In genomic region chr7:26858735-26859134, GRCh38 we compare ENCODE assay signal across 15 cellular contexts. TPM values are rescaled to one million over a fixed set of nuclear protein-coding genes. Genes with fewer than 3 reads are reported as not detected.
DNase-seq lines count a peak whose midpoint lies in the region; ATAC-seq and TF ChIP-seq lines count a peak whose summit lies in the region.
"Had no signal": no experiment of that assay in that cellular context is flagged by ENCODE, and none has a peak within 500 bp of the region (broad histone marks: within the 10 kb centered on the region; RNA-seq: fewer than 3 reads in every experiment).

No MANE protein-coding gene starts in this region.

- H3K9me3 ChIP-seq in endodermal cell (ENCODE audit: control insufficient read depth, low read length) (no peaks in the 10 kb centered on the region), subcutaneous abdominal adipose tissue (ENCODE audit: control insufficient read depth in 5 of 5, low read length in 5 of 5) (no peaks in the 10 kb centered on the region), gastrocnemius medialis (no peaks in the 10 kb centered on the region)
- H3K9me3 ChIP-seq in naive thymus-derived CD4-positive, alpha-beta T cell (ENCODE audit: control insufficient read depth in 2 of 3, low read length in 3 of 3): no peaks in the 10 kb centered on the region

- WGBS in endodermal cell (ENCODE audit: insufficient coverage in 1 of 2, insufficient read length in 1 of 2), 2 experiments: 63% methylated on average over 2 of the region's 3 CpGs; no CpG with 5 or more reads in 1 of the 2 experiments

- H3K36me3 Mint-ChIP-seq in endodermal cell (ENCODE audit: low read depth): no peaks in the 10 kb centered on the region
- no peaks in the 10 kb centered on the region for H3K36me3 Mint-ChIP-seq in naive thymus-derived CD4-positive, alpha-beta T cell

- H3K27ac Mint-ChIP-seq in endodermal cell: no peak overlapping the region
- no peak overlapping the region for H3K27ac Mint-ChIP-seq in naive thymus-derived CD4-positive, alpha-beta T cell
- H3K27ac Mint-ChIP-seq: activated naive CD8-positive, alpha-beta T cell treated with anti-CD3 and anti-CD28 coated beads, Interleukin-2, amount 10 ng/mL, durations not matched to agents 7 days and 5 days had no signal

- ATAC-seq in gastrocnemius medialis: no peak
- no peak for ATAC-seq in naive thymus-derived CD4-positive, alpha-beta T cell
- no peak for ATAC-seq in GM18519 (IDR thresholded peaks at IDR 0.05; ENCODE audit: low FRiP score, unreplicated experiment)
- ATAC-seq: right cardiac atrium; stimulated activated naive CD8-positive, alpha-beta T cell treated with anti-CD3 and anti-CD28 coated beads, Interleukin-15, Interleukin-2, amounts not matched to agents 100 U/mL and 50 U/mL, for 24 hours had no signal

- POLR2A ChIA-PET in naive thymus-derived CD4-positive, alpha-beta T cell (lab: Charles Lee): no interaction called here

- in situ Hi-C loops in KBM-7 (cut with MboI; ENCODE audit: low pct_unique_long_range_greater_than_20kb, low sequenced_read_pairs): loop anchor here (10.0 kb wide), 1 partner anchor 296 kb away; the partner anchor contains the start of genes HOXA3 and HOXA7
- in situ Hi-C loops in gastrocnemius medialis (cut with MboI; ENCODE audit: low sequenced_read_pairs in 4 of 4): loop anchor here (5.0 to 25.0 kb wide), 7 partner anchors 286 to 996 kb away; partner anchors contain the start of genes HOXA6 (in 2 of the 4), CBX3 (in 1 of the 4), HNRNPA2B1 (in 1 of the 4) and HOXA5 (in 1 of the 4)

- peaks cover 11% of the 10 kb centered on the region for H3K4me1 Mint-ChIP-seq in endodermal cell
- H3K4me1 Mint-ChIP-seq in naive thymus-derived CD4-positive, alpha-beta T cell: peaks cover 0 to 17% (median 6%) of the 10 kb centered on the region in 7 donors

- peaks cover 3% of the 10 kb centered on the region for H3K4me1 ChIP-seq in endodermal cell (ENCODE audit: control insufficient read depth, insufficient read depth, low read length)
- peaks cover 2 to 56% (median 33%) of the 10 kb centered on the region in 5 donors for H3K4me1 ChIP-seq in subcutaneous abdominal adipose tissue (ENCODE audit: control insufficient read depth in 5 of 5, insufficient read depth in 5 of 5, low read length in 5 of 5)
- no peaks in the 10 kb centered on the region for H3K4me1 ChIP-seq in gastrocnemius medialis
- no peaks in the 10 kb centered on the region for H3K4me1 ChIP-seq in naive thymus-derived CD4-positive, alpha-beta T cell (ENCODE audit: control insufficient read depth in 2 of 2, insufficient read depth in 2 of 2, low read length in 2 of 2)

- intact Hi-C loops in gastrocnemius medialis (cut with DNase I; ENCODE audit: low total_unique reads): no loop called here
- intact Hi-C loops in naive thymus-derived CD4-positive, alpha-beta T cell (cut with micrococcal nuclease): loop anchor here in 1 of 2 donors (10.0 kb wide), 1 partner anchor 484 kb away; no protein-coding TSS in a partner anchor

- H3K9ac ChIP-seq in endodermal cell (ENCODE audit: extremely low read depth, low read length, poor library complexity, severe bottlenecking) (no peak overlapping the region), subcutaneous abdominal adipose tissue (ENCODE audit: low read length in 5 of 5) (peak overlapping the region in 1 of 5 donors; percentile 30)

- TF ChIP-seq CTCF in endodermal cell (conservative IDR thresholded peaks at IDR 0.05) (no peak), gastrocnemius medialis (IDR thresholded peaks at IDR 0.05 in 4 of 5, conservative IDR thresholded peaks at IDR 0.05 in 1 of 5) (no peak)

- H3K4me3 Mint-ChIP-seq in endodermal cell: no peak overlapping the region
- no peak overlapping the region for H3K4me3 Mint-ChIP-seq in naive thymus-derived CD4-positive, alpha-beta T cell
- H3K4me3 Mint-ChIP-seq: activated naive CD8-positive, alpha-beta T cell treated with anti-CD3 and anti-CD28 coated beads, Interleukin-2, amount 10 ng/mL, durations not matched to agents 7 days and 5 days; central memory CD8-positive, alpha-beta T cell had no signal

- H3K36me3 ChIP-seq in endodermal cell (ENCODE audit: control insufficient read depth, insufficient read depth, low read length) (no peaks in the 10 kb centered on the region), subcutaneous abdominal adipose tissue (ENCODE audit: control insufficient read depth in 5 of 5, insufficient read depth in 5 of 5, low read length in 5 of 5) (no peaks in the 10 kb centered on the region), gastrocnemius medialis (no peaks in the 10 kb centered on the region)
- H3K36me3 ChIP-seq in naive thymus-derived CD4-positive, alpha-beta T cell (ENCODE audit: control insufficient read depth in 2 of 3, insufficient read depth in 3 of 3, low read length in 3 of 3): no peaks in the 10 kb centered on the region

- H3K4me3 ChIP-seq in endodermal cell (ENCODE audit: low read length) (no peak overlapping the region), subcutaneous abdominal adipose tissue (ENCODE audit: low read depth in 1 of 5, low read length in 5 of 5) (no peak overlapping the region), gastrocnemius medialis (no peak overlapping the region)
- no peak overlapping the region for H3K4me3 ChIP-seq in naive thymus-derived CD4-positive, alpha-beta T cell (ENCODE audit: low read length)

- CTCF ChIA-PET in naive thymus-derived CD4-positive, alpha-beta T cell (lab: Charles Lee): no interaction called here

- no peaks in the 10 kb centered on the region for H3K9me3 Mint-ChIP-seq in endodermal cell
- peaks cover 0 to 15% (median 0%) of the 10 kb centered on the region in 11 donors for H3K9me3 Mint-ChIP-seq in naive thymus-derived CD4-positive, alpha-beta T cell
- H3K9me3 Mint-ChIP-seq: activated naive CD8-positive, alpha-beta T cell treated with anti-CD3 and anti-CD28 coated beads, Interleukin-2, amount 10 ng/mL, durations not matched to agents 7 days and 5 days; central memory CD8-positive, alpha-beta T cell had no signal

- H3K27ac ChIP-seq in endodermal cell (ENCODE audit: low read depth, low read length): no peak overlapping the region
- H3K27ac ChIP-seq in subcutaneous abdominal adipose tissue (ENCODE audit: low read depth, low read length): peak overlapping the region; percentile 90
- no peak overlapping the region for H3K27ac ChIP-seq in gastrocnemius medialis
- no peak overlapping the region for H3K27ac ChIP-seq in naive thymus-derived CD4-positive, alpha-beta T cell (ENCODE audit: low read depth, low read length)
- H3K27ac ChIP-seq: HL-60 had no signal

- peaks cover 92% of the 10 kb centered on the region for H3K27me3 Mint-ChIP-seq in endodermal cell (ENCODE audit: insufficient read depth)
- peaks cover 46 to 85% (median 58%) of the 10 kb centered on the region in 5 donors for H3K27me3 Mint-ChIP-seq in naive thymus-derived CD4-positive, alpha-beta T cell

- no peak for TF ChIP-seq POLR2A in gastrocnemius medialis (IDR thresholded peaks at IDR 0.05)

- DNase-seq in KBM-7: peak; percentile 26
- peak; percentile 62 for DNase-seq in endodermal cell
- DNase-seq in lung microvascular endothelial cell (ENCODE audit: low read depth in 2 of 2): peak; percentile 20 to 22
- DNase-seq in gastrocnemius medialis: no peak
- no peak for DNase-seq in SKM-1 treated with dmso at 0.1 percent for 144 hours (lab: John Stamatoyannopoulos, UW; ENCODE audit: unreplicated experiment)
- DNase-seq in naive thymus-derived CD4-positive, alpha-beta T cell: no peak
- DNase-seq: activated CD8-positive, alpha-beta memory T cell treated with anti-CD3 and anti-CD28 coated beads, Interleukin-2, amount 50 U/mL, for 4 hours; activated naive CD8-positive, alpha-beta T cell treated with anti-CD3 and anti-CD28 coated beads, Interleukin-2, amount 10 ng/mL, durations not matched to agents 7 days and 5 days; NCI-H345; right cardiac atrium; stimulated activated naive CD8-positive, alpha-beta T cell treated with anti-CD3 and anti-CD28 coated beads, Interleukin-15, Interleukin-2, amounts not matched to agents 100 U/mL and 50 U/mL, for 24 hours had no signal

- peaks cover 94% of the 10 kb centered on the region for H3K27me3 ChIP-seq in endodermal cell (ENCODE audit: control insufficient read depth, insufficient read depth, low read length, poor library complexity, severe bottlenecking)
- no peaks in the 10 kb centered on the region for H3K27me3 ChIP-seq in subcutaneous abdominal adipose tissue (ENCODE audit: control insufficient read depth in 5 of 5, insufficient read depth in 4 of 5, low read length in 5 of 5)
- H3K27me3 ChIP-seq in gastrocnemius medialis: peaks cover 64 to 82% (median 69%) of the 10 kb centered on the region in 3 donors
- peaks cover 0 to 28% of the 10 kb centered on the region in 2 donors for H3K27me3 ChIP-seq in naive thymus-derived CD4-positive, alpha-beta T cell (ENCODE audit: control insufficient read depth in 2 of 2, insufficient read depth in 2 of 2, low read length in 2 of 2)

RNA-seq across cellular contexts. Expression of gene SKAP2, which starts 5.7 kb away (rescaled TPM):
- total RNA-seq in endodermal cell (1 to 10 TPM; 3.3 to 3.4 TPM), lung microvascular endothelial cell (9.6 and 13.7 TPM in 2 replicates), gastrocnemius medialis (10 to 100 TPM in 3 of 4 donors, 1 to 10 TPM in 1; 6.1 to 23.5 (median 17.1) TPM)
- polyA plus RNA-seq in endodermal cell (2013, experiment 1 of 2): 5.7 TPM
- 8.0 TPM for polyA plus RNA-seq in endodermal cell (2013, experiment 2 of 2)
- 10 to 100 TPM in 1 of 5 experiments, 1 to 10 TPM in 4; 2.7 to 31.4 (median 5.1) TPM for total RNA-seq in naive thymus-derived CD4-positive, alpha-beta T cell
- polyA plus RNA-seq in naive thymus-derived CD4-positive, alpha-beta T cell: 1 to 10 TPM; 2.9 to 3.1 TPM

Comparison
In these comparisons a context has a peak if more than half of its experiments do, and no peak if none do; other contexts are left out.
1. DNase-seq: peak in KBM-7 (single experiment), endodermal cell (single experiment) and lung microvascular endothelial cell (2 of 2); none in gastrocnemius medialis (0 of 2), SKM-1 treated with dmso at 0.1 percent for 144 hours (single experiment) and naive thymus-derived CD4-positive, alpha-beta T cell (0 of 9).